ENCODE assay signal across 13 cellular contexts in the genomic region with DNA sequence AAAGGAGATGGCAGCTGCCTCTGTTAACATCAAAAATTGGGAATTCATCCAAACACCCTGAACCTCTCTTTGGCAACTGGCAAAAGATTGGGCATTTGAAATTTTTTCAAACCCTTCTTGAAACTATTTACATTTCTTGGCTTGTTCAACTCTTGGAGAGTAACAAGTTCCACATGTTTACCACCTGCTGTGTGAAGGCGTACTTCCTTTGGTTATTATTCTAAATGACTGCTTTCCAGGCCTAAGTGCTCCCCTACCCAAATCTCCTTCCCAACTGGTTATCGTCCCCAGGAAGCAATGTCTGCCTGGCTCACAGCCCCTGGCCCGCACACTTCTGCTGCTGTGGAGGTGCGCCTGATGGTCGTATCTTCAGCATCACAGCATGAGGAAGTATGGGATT.
"Had no signal": no experiment of that assay in that cellular context is flagged by ENCODE, and none has a peak within 500 bp of the region (broad histone marks: within the 10 kb centered on the region; RNA-seq: fewer than 3 reads in every experiment).

No MANE protein-coding gene starts in this region.

- FAIRE-seq: kidney had no signal

- ATAC-seq: activated CD4-positive, CD25-positive, alpha-beta regulatory T cell treated with anti-CD3 and anti-CD28 coated beads, Interleukin-2, amount 50 U/mL, for 24 hours; naive thymus-derived CD8-positive, alpha-beta T cell; stimulated activated naive CD8-positive, alpha-beta T cell treated with anti-CD3 and anti-CD28 coated beads, Interleukin-15, amount 100 ng/mL, for 72 hours; upper lobe of right lung had no signal

- H3K4me3 ChIP-seq: left ventricle myocardium inferior, testis, upper lobe of right lung had no signal

- DNase-seq: activated naive CD8-positive, alpha-beta T cell treated with anti-CD3 and anti-CD28 coated beads for 36 hours; amygdala; dermis blood vessel endothelial cell; hippocampal formation; kidney; left ventricle myocardium inferior; naive thymus-derived CD8-positive, alpha-beta T cell; stimulated activated CD4-positive, alpha-beta T cell treated with anti-CD3 and anti-CD28 coated beads, Interleukin-1b, Interleukin-23, amount 100 ng/mL, for 48 hours; stimulated activated naive CD8-positive, alpha-beta T cell treated with anti-CD3 and anti-CD28 coated beads, Interleukin-15, amount 100 ng/mL, for 72 hours; T1000; testis; upper lobe of right lung had no signal
